Comparison of ENCODE assay signal across 8 cellular contexts in the genomic region with DNA sequence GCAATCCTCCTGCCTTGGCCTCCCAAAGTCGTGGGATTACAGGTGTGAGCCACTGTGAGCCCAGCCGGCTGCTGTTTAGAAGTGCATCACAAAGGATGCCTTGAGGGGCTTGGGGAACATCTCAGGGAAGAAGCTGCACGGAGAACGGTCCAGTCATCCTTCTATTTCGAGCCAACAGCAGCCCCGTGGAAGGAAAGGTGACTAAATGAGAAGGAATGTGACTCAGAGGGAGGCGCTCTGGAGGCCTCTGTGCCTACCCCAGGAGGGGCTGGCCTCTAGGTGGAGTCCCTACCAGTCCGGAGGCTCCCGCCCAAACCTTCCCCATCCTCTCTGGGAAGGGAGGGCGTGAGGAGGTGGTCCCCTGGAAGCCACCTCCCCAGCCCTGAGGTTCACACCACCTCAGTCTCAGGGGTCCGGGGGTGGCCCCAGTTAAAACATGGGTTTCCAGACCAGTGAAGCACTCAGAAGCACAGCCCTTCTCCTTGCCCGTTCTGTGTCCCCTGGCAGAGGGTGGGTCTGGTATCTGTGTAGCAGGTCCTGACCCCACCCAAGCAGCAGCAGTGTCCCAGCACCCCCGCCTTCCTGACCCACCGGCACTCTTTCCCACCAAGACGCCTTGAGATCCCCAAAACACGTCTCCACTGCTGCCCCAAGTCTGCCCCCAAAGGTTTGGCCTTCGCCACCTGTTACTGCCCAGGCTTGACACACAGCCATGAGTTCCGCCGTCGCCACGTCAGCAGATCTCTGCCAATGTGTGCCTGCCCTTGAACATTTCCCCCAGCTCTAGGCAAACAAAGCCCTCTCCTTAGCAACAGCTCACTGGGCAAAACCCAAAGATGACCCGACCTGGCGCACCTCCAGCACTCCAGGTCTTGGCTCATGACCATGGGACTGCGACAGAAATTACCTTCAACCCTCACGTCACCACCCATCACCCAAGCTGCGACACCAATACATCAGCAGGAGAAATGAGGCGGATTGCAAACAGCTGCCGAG.
DNase-seq lines count a peak whose midpoint lies in the region; ATAC-seq, FAIRE-seq and TF ChIP-seq lines count a peak whose summit lies in the region.

No MANE protein-coding gene starts in this region.

- no peak overlapping the region for H2AFZ ChIP-seq in parathyroid adenoma

- H3K27ac ChIP-seq in parathyroid adenoma: peak overlapping the region; percentile 33

- H3K36me3 ChIP-seq in parathyroid adenoma (ENCODE audit: control insufficient read depth, insufficient read depth, low read length): no peaks in the 10 kb centered on the region

- H3K4me2 ChIP-seq in parathyroid adenoma (ENCODE audit: low read length): peak overlapping the region; percentile 72

- TF ChIP-seq CTCF in fibroblast of the aortic adventitia (IDR thresholded peaks at IDR 0.05; ENCODE audit: insufficient read depth, low read length) (peak; percentile 14), parathyroid adenoma (IDR thresholded peaks at IDR 0.05) (no peak)

- no peak for FAIRE-seq in GM12892 (lab: Jason Lieb, UNC)

- peaks cover 31% of the 10 kb centered on the region for H3K79me2 ChIP-seq in parathyroid adenoma

- no peak overlapping the region for H3K9ac ChIP-seq in parathyroid adenoma

- peak overlapping the region; percentile 1 for H3K4me3 ChIP-seq in fibroblast of the aortic adventitia (ENCODE audit: low read depth, low read length)
- peak overlapping the region; percentile 15 for H3K4me3 ChIP-seq in parathyroid adenoma (ENCODE audit: low read depth, low read length)

- DNase-seq in EH (ENCODE audit: low read depth): peak; percentile 98
- peak; percentile 79 for DNase-seq in RPMI8226
- DNase-seq in fibroblast of the aortic adventitia (ENCODE audit: low read depth): peak; percentile 92
- DNase-seq in GM12892 (ENCODE audit: insufficient read length): no peak

- TF ChIP-seq POLR2A in GM12892 (IDR thresholded peaks at IDR 0.05; ENCODE audit: low read depth, low read length): no peak

- no peaks in the 10 kb centered on the region for H3K27me3 ChIP-seq in parathyroid adenoma (ENCODE audit: control insufficient read depth, insufficient read depth, low read length)

- no peak for ATAC-seq in GM18520 (IDR thresholded peaks at IDR 0.05; ENCODE audit: unreplicated experiment)
- ATAC-seq in HG03175 (IDR thresholded peaks at IDR 0.05; ENCODE audit: unreplicated experiment): no peak
- no peak for ATAC-seq in HG03521 (IDR thresholded peaks at IDR 0.05; ENCODE audit: unreplicated experiment)

- H3K4me1 ChIP-seq in parathyroid adenoma: peaks cover 10% of the 10 kb centered on the region

- no peaks in the 10 kb centered on the region for H3K9me3 ChIP-seq in parathyroid adenoma (ENCODE audit: control insufficient read depth, low read length)
